In the genomic region with DNA sequence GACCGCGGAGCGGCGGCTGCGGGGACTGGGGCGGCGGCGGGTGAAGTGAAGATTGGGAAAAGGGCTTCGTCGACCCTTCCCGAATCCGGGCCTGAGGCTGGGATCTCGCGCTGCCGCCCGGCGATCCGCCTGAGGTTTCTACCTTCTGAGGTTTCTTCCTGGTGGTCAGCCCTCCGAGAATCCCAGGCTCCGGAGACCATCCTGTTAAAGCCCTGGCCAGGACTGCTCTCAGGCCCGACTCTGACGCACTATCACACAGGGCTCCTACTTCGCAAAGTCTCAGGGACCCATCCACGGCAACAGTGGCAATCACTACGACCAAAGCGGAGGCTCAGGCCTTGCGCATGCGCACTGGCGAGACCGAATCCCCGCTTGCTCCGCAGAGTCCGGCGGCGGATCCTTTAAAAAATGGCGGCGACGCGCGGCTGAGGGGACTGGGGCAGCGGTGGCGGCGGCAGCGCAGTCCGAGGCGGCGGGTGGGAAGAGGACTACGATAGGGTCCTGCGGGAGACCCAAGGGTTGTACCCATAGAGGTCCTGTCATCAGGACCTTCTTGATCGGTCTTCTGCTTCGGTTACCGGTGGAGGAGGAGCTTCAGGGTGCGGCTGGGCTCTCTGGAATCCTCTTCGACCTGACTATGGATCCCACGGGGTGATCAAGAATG, we compare ENCODE assay signal across 8 cellular contexts.
A peak's percentile ranks its signal among the peaks of the same experiment; 100 is the strongest.
DNase-seq lines count a peak whose midpoint lies in the region; ATAC-seq, FAIRE-seq and TF ChIP-seq lines count a peak whose summit lies in the region.
"Not testable (repeated sequence)": the region's sequence is repeated elsewhere in the genome, so short reads cannot be mapped to it uniquely, and the experiment has no call there.

No MANE protein-coding gene starts in this region.

- WGBS in spleen, 5 donors = 4 to 13% (median 7%) methylated on average over 35 to 55 of the region's 55 CpGs

- H3K4me3 ChIP-seq in brain microvascular endothelial cell (ENCODE audit: low read depth, low read length) (peak overlapping the region; percentile 57), keratinocyte (ENCODE audit: control insufficient read depth in 2 of 3, extremely low read depth in 1 of 3, insufficient read depth in 2 of 3, low read depth in 1 of 3, low read length in 3 of 3) (peak overlapping the region; percentile 49 to 65 (median 51)), spleen (peak overlapping the region; percentile 47 to 79 (median 55))

- peak overlapping the region; percentile 64 for H3K9ac ChIP-seq in keratinocyte (ENCODE audit: control insufficient read depth, extremely low read depth, insufficient read depth, low read length)

- TF ChIP-seq POLR2A in spleen (IDR thresholded peaks at IDR 0.05) = peak in 1 of 3 donors; percentile 55

- peak overlapping the region; percentile 87 for H2AFZ ChIP-seq in keratinocyte (ENCODE audit: control insufficient read depth, low read length)

- not testable (repeated sequence) for H3K4me1 ChIP-seq in keratinocyte (ENCODE audit: control insufficient read depth, extremely low read depth, insufficient read depth, low read length)
- peaks cover 3 to 31% (median 7%) of the 10 kb centered on the region in 6 donors for H3K4me1 ChIP-seq in spleen

- in situ Hi-C loops in brain microvascular endothelial cell (cut with HindIII; ENCODE audit: low pct_ligation_motif_present, low sequenced_read_pairs) = not testable (repeated sequence)

- dilution Hi-C loops in keratinocyte (cut with MboI; ENCODE audit: extremely low pct_ligation_motif_present, low sequenced_read_pairs) = not testable (repeated sequence)

- H3K79me2 ChIP-seq in keratinocyte (ENCODE audit: control insufficient read depth, insufficient read depth, low read length) = not testable (repeated sequence)

- H3K9me3 ChIP-seq in keratinocyte (ENCODE audit: control insufficient read depth, low read depth, low read length); spleen: not testable (repeated sequence)

- H3K9me1 ChIP-seq in keratinocyte (ENCODE audit: control insufficient read depth, extremely low read depth, insufficient read depth, low read length) = not testable (repeated sequence)

- H3K4me2 ChIP-seq in keratinocyte (ENCODE audit: control insufficient read depth, extremely low read depth, insufficient read depth, low read depth, low read length) = peak overlapping the region; percentile 73

- H3K27ac ChIP-seq in 22Rv1 = peak overlapping the region; percentile 26; the same call in 1 of the 2 replicates
- H3K27ac ChIP-seq in brain microvascular endothelial cell = peak overlapping the region; percentile 8
- peak overlapping the region; percentile 36 for H3K27ac ChIP-seq in keratinocyte (ENCODE audit: control insufficient read depth, insufficient read depth, low read length)
- H3K27ac ChIP-seq in spleen = peak overlapping the region in 6 of 8 donors; percentile 54 to 77 (median 70)

- not testable (repeated sequence) for H3K36me3 ChIP-seq in brain microvascular endothelial cell (replicated peaks); keratinocyte (ENCODE audit: control insufficient read depth in 2 of 2, extremely low read depth in 1 of 2, insufficient read depth in 2 of 2, low read length in 2 of 2); spleen

- TF ChIP-seq CTCF in 22Rv1 (IDR thresholded peaks at IDR 0.05); brain microvascular endothelial cell (IDR thresholded peaks at IDR 0.05; ENCODE audit: low read depth, low read length, missing control alignments); keratinocyte (optimal IDR thresholded peaks at IDR 0.05 in 1 of 3, IDR thresholded peaks at IDR 0.05 in 1 of 3, conservative IDR thresholded peaks at IDR 0.05 in 1 of 3; ENCODE audit: extremely low read depth in 1 of 3, insufficient read depth in 2 of 3, low read length in 3 of 3); spleen (IDR thresholded peaks at IDR 0.05 in 8 of 11, conservative IDR thresholded peaks at IDR 0.05 in 3 of 11): not testable (repeated sequence)

- not testable (repeated sequence) for H3K27me3 ChIP-seq in brain microvascular endothelial cell (replicated peaks); keratinocyte (ENCODE audit: control insufficient read depth, extremely low read depth, insufficient read depth, low read length)
- H3K27me3 ChIP-seq in spleen (replicated peaks in 1 of 7) = peaks cover 0 to 46% (median 11%) of the 10 kb centered on the region in 7 donors

- not testable (repeated sequence) for H4K20me1 ChIP-seq in keratinocyte (ENCODE audit: control insufficient read depth, extremely low read depth, insufficient read depth, low read length)

- peak; percentile 88 for ATAC-seq in GM18517 (IDR thresholded peaks at IDR 0.05; ENCODE audit: unreplicated experiment)
- ATAC-seq in HG03280 (IDR thresholded peaks at IDR 0.05; ENCODE audit: unreplicated experiment) = peak; percentile 84

- not testable (repeated sequence) for FAIRE-seq in keratinocyte (lab: Jason Lieb, UNC)

- DNase-seq in NCI-H345 treated with DMSO at 0.1 percent for 48 hours (lab: John Stamatoyannopoulos, UW; ENCODE audit: unreplicated experiment) (peak; percentile 90), brain microvascular endothelial cell (peak; percentile 76), spleen (peak; percentile 92)
- DNase-seq in activated CD4-positive, alpha-beta T cell treated with anti-CD3 and anti-CD28 coated beads for 24 hours (ENCODE audit: low read depth in 2 of 2) = peak; percentile 71 to 81
- not testable (repeated sequence) for DNase-seq in keratinocyte (ENCODE audit: low read depth, low spot score)

- intact Hi-C loops in spleen (cut with DNase I; ENCODE audit: low total_unique reads) = not testable (repeated sequence)

Comparison
In these comparisons a context has a peak if more than half of its experiments do, and no peak if none do; other contexts are left out.
1. H3K27ac ChIP-seq: peak in every context shown above with its lines; median percentile 70 in spleen; 36 in keratinocyte; 26 in 22Rv1; 8 in brain microvascular endothelial cell.